In the genomic region with DNA sequence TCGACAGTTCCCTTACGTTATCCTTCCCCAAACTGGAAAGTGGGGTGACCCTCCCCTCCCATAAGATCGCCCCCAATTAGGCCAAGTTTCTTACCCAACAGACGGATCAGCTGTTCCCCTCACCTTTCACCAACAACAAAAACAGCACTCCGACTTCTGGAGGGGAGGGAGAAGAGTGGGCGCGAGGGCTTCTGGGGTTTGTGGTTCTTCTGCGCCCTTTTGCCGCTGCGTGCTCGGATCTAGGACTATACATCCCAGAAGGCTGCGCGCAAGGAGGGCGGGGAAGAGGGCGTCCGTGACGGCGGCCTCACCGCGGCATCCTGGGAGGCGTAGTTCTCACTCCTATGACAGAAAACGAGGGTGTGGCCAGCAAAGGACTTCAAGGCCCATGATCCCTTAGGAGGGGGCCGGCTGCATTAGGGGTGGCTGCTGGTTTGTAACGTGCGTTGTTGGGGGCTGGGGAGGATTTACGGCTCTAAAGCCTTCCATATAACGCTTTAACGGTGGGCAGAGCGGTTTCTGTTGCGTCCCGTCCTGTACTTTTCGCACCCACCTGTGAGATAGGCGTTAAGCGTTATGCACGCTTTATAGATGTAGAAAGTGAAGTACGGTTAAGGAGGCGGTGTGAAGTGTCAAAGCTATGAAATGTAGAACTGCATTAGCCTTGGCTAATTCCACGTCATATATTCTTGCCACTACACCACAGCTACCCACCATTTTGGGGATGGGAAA, we compare ENCODE assay signal across 8 cellular contexts. TPM values are rescaled to one million over a fixed set of nuclear protein-coding genes. Genes with fewer than 3 reads are reported as not detected.
A peak's percentile ranks its signal among the peaks of the same experiment; 100 is the strongest.
DNase-seq lines count a peak whose midpoint lies in the region; ATAC-seq and TF ChIP-seq lines count a peak whose summit lies in the region.

A gene with protein sequence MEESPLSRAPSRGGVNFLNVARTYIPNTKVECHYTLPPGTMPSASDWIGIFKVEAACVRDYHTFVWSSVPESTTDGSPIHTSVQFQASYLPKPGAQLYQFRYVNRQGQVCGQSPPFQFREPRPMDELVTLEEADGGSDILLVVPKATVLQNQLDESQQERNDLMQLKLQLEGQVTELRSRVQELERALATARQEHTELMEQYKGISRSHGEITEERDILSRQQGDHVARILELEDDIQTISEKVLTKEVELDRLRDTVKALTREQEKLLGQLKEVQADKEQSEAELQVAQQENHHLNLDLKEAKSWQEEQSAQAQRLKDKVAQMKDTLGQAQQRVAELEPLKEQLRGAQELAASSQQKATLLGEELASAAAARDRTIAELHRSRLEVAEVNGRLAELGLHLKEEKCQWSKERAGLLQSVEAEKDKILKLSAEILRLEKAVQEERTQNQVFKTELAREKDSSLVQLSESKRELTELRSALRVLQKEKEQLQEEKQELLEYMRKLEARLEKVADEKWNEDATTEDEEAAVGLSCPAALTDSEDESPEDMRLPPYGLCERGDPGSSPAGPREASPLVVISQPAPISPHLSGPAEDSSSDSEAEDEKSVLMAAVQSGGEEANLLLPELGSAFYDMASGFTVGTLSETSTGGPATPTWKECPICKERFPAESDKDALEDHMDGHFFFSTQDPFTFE (minus strand): TSS at position 143 of the 732 bp plus-strand sequence. CDS start 2,210 bp downstream, outside the sequence.

- H3K4me3 Mint-ChIP-seq in activated T-helper 17 cell treated with anti-CD3 and anti-CD28 coated beads, Interleukin-2, amount 50 U/mL, for 72 hours: peak within 1 kb of the TSS; percentile 87
- H3K4me3 Mint-ChIP-seq in naive B cell: peak within 1 kb of the TSS; percentile 89 to 98 (median 96)
- peak within 1 kb of the TSS; percentile 87 for H3K4me3 Mint-ChIP-seq in stimulated activated memory B cell treated with anti-CD40 and anti-IgM and Interleukin-4, amounts not matched to agents 10 μg/mL and 1 μg/mL and 100 μg/mL, for 72 hours

- H3K27ac ChIP-seq in RWPE1: peak within 1 kb of the TSS; percentile 63

- H3K27me3 Mint-ChIP-seq in activated T-helper 17 cell treated with anti-CD3 and anti-CD28 coated beads, Interleukin-2, amount 50 U/mL, for 72 hours: no peaks in the 10 kb centered on the region
- H3K27me3 Mint-ChIP-seq in naive B cell: peaks cover under 1 to 10% (median 5%) of the 10 kb centered on the region in 3 donors
- H3K27me3 Mint-ChIP-seq in stimulated activated memory B cell treated with anti-CD40 and anti-IgM and Interleukin-4, amounts not matched to agents 10 μg/mL and 1 μg/mL and 100 μg/mL, for 72 hours: no peaks in the 10 kb centered on the region

- peak within 1 kb of the TSS; percentile 82 for H3K4me3 ChIP-seq in LNCaP clone FGC (ENCODE audit: low read depth, low read length)

- H3K27ac Mint-ChIP-seq in activated T-helper 17 cell treated with anti-CD3 and anti-CD28 coated beads, Interleukin-2, amount 50 U/mL, for 72 hours: peak within 1 kb of the TSS; percentile 87
- H3K27ac Mint-ChIP-seq in naive B cell: peak within 1 kb of the TSS; percentile 56 to 96 (median 88)
- peak within 1 kb of the TSS; percentile 79 for H3K27ac Mint-ChIP-seq in stimulated activated memory B cell treated with anti-CD40 and anti-IgM and Interleukin-4, amounts not matched to agents 10 μg/mL and 1 μg/mL and 100 μg/mL, for 72 hours

- peaks cover 29% of the 10 kb centered on the region for H3K36me3 Mint-ChIP-seq in activated T-helper 17 cell treated with anti-CD3 and anti-CD28 coated beads, Interleukin-2, amount 50 U/mL, for 72 hours (ENCODE audit: low read depth)
- peaks cover 5 to 22% of the 10 kb centered on the region in 2 donors for H3K36me3 Mint-ChIP-seq in naive B cell
- H3K36me3 Mint-ChIP-seq in stimulated activated memory B cell treated with anti-CD40 and anti-IgM and Interleukin-4, amounts not matched to agents 10 μg/mL and 1 μg/mL and 100 μg/mL, for 72 hours: peaks cover 23% of the 10 kb centered on the region

- POLR2A ChIA-PET in RWPE1 (lab: Yijun Ruan, JAX; ENCODE audit: low non-redundant PET): no interaction called here

- peak; percentile 98 for ATAC-seq in activated T-helper 17 cell treated with anti-CD3 and anti-CD28 coated beads, Interleukin-2, amount 50 U/mL, for 72 hours (replicated peaks)
- ATAC-seq in naive B cell (ENCODE audit: low read depth in 2 of 2): peak; percentile 96 to 98
- ATAC-seq in stimulated activated memory B cell treated with anti-CD40 and anti-IgM and Interleukin-4, amounts not matched to agents 10 μg/mL and 1 μg/mL and 100 μg/mL, for 72 hours: peak; percentile 100

- peaks cover 8% of the 10 kb centered on the region for H3K4me1 Mint-ChIP-seq in activated T-helper 17 cell treated with anti-CD3 and anti-CD28 coated beads, Interleukin-2, amount 50 U/mL, for 72 hours
- H3K4me1 Mint-ChIP-seq in naive B cell: peaks cover 25 to 37% (median 32%) of the 10 kb centered on the region in 3 donors
- peaks cover 31% of the 10 kb centered on the region for H3K4me1 Mint-ChIP-seq in stimulated activated memory B cell treated with anti-CD40 and anti-IgM and Interleukin-4, amounts not matched to agents 10 μg/mL and 1 μg/mL and 100 μg/mL, for 72 hours

- no peak for TF ChIP-seq CTCF in LNCaP clone FGC (IDR thresholded peaks at IDR 0.05; ENCODE audit: control insufficient read depth, extremely low read depth, insufficient read depth)
- no peak for TF ChIP-seq CTCF in RWPE1 (conservative IDR thresholded peaks at IDR 0.05; ENCODE audit: low read depth)

- no peaks in the 10 kb centered on the region for H3K9me3 Mint-ChIP-seq in activated T-helper 17 cell treated with anti-CD3 and anti-CD28 coated beads, Interleukin-2, amount 50 U/mL, for 72 hours
- peaks cover 0 to 1% (median 0%) of the 10 kb centered on the region in 7 donors for H3K9me3 Mint-ChIP-seq in naive B cell
- no peaks in the 10 kb centered on the region for H3K9me3 Mint-ChIP-seq in stimulated activated memory B cell treated with anti-CD40 and anti-IgM and Interleukin-4, amounts not matched to agents 10 μg/mL and 1 μg/mL and 100 μg/mL, for 72 hours

- CTCF ChIA-PET in RWPE1 (lab: Yijun Ruan, JAX): interaction anchor here (0.5 to 3.1 kb wide), 4 partner anchors 16 to 402 kb away, joined by 3 to 16 read pairs (median 6); no protein-coding TSS in a partner anchor

- DNase-seq in Daoy (ENCODE audit: low read depth) (peak; percentile 99), GOT3 (lab: John Stamatoyannopoulos, UW) (peak; percentile 79), LNCaP clone FGC (ENCODE audit: low read depth) (peak; percentile 92), RWPE1 (ENCODE audit: low spot score) (peak; percentile 98), fibroblast of gingiva (ENCODE audit: low read depth) (peak; percentile 98), naive B cell (peak; percentile 96)

RNA-seq across cellular contexts. Expression of the gene that starts here (rescaled TPM):
- total RNA-seq in Daoy (2014; rRNA removed; shearing (Covaris generic)): 15.1 and 21.4 TPM in 2 replicates
- total RNA-seq in activated T-helper 17 cell treated with anti-CD3 and anti-CD28 coated beads, Interleukin-2, amount 50 U/mL, for 72 hours: 100 to 1,000 TPM in 1 of 2 donors, 10 to 100 TPM in 1; 29.6 to 118 TPM
- 10 to 100 TPM; 65.8 to 93.2 (median 78.8) TPM for polyA plus RNA-seq in naive B cell (ENCODE audit: low read depth in 6 of 6)

Comparison
In these comparisons a context has a peak if more than half of its experiments do, and no peak if none do; other contexts are left out.
1. Peak in every context shown above with its lines: DNase-seq, ATAC-seq, H3K4me3 ChIP-seq and H3K27ac ChIP-seq.